1 cellular context compared by ENCODE assay signal in the genomic region with DNA sequence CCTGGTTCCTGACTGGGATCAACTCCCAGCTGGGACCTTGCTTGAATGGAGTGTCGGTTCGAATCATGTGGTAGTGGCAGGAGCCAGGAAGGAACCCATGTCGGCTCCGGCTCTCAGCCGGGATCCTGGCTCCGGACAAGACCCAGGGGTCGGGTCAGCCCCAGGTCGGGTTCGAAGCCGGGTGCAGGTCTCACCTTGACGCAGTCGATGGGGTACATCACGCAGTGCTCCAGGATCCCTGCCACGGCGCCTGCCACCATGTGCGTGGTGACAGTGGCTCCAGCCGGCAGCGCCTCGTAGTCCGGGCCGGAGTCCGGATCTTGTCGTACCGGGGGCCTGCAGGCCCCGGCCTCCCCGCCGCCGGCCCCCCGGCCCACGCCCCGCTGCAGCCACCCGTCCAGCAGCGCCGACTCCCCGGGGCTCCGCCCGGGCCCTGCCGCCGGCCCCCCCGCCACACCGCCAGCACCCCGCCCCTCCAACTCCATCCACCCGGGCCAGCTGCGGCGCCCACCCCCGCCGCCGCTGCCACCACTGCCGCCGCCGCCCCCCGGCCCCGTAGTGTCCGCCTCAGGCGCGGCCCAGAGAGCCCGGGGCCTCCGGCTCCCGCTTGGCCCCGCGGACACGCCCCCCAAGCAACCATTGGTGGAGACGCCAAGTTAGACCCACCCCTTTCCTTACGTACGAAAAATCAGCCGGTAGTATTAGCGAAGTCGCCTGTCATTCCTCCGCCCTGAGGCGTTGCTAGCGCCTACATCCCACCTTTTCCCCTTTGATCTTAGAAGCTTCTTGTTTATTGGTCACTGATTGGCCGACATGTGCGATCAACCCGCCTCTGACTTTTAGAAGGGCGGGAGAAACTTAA.
A peak's percentile ranks its signal among the peaks of the same experiment; 100 is the strongest.
TF ChIP-seq lines count a peak whose summit lies in the region.

Gene SLC25A28 (minus strand): TSS at position 589 of the 862 bp plus-strand sequence. CDS start 104 bp downstream, at position 485.

TF ChIP-seq in HepG2, 621 proteins besides CTCF, POLR2A, EP300 and RAD21 (continued from another document):
- TF ChIP-seq, protein P1, sequence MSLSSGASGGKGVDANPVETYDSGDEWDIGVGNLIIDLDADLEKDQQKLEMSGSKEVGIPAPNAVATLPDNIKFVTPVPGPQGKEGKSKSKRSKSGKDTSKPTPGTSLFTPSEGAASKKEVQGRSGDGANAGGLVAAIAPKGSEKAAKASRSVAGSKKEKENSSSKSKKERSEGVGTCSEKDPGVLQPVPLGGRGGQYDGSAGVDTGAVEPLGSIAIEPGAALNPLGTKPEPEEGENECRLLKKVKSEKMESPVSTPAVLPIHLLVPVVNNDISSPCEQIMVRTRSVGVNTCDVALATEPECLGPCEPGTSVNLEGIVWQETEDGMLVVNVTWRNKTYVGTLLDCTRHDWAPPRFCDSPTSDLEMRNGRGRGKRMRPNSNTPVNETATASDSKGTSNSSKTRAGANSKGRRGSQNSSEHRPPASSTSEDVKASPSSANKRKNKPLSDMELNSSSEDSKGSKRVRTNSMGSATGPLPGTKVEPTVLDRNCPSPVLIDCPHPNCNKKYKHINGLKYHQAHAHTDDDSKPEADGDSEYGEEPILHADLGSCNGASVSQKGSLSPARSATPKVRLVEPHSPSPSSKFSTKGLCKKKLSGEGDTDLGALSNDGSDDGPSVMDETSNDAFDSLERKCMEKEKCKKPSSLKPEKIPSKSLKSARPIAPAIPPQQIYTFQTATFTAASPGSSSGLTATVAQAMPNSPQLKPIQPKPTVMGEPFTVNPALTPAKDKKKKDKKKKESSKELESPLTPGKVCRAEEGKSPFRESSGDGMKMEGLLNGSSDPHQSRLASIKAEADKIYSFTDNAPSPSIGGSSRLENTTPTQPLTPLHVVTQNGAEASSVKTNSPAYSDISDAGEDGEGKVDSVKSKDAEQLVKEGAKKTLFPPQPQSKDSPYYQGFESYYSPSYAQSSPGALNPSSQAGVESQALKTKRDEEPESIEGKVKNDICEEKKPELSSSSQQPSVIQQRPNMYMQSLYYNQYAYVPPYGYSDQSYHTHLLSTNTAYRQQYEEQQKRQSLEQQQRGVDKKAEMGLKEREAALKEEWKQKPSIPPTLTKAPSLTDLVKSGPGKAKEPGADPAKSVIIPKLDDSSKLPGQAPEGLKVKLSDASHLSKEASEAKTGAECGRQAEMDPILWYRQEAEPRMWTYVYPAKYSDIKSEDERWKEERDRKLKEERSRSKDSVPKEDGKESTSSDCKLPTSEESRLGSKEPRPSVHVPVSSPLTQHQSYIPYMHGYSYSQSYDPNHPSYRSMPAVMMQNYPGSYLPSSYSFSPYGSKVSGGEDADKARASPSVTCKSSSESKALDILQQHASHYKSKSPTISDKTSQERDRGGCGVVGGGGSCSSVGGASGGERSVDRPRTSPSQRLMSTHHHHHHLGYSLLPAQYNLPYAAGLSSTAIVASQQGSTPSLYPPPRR (CRISPR knock-in tag; IDR thresholded peaks at IDR 0.05; ENCODE audit: borderline replicate concordance): no peak
- TF ChIP-seq CENPX (CRISPR knock-in tag; IDR thresholded peaks at IDR 0.05) (no peak), ZNF850 (CRISPR knock-in tag; conservative IDR thresholded peaks at IDR 0.05) (no peak), CBX1 (IDR thresholded peaks at IDR 0.05; ENCODE audit: low read depth) (no peak), ZNF550 (CRISPR knock-in tag; IDR thresholded peaks at IDR 0.05; ENCODE audit: borderline replicate concordance) (no peak), ZNF44 (CRISPR knock-in tag; IDR thresholded peaks at IDR 0.05) (no peak), KAT2B (IDR thresholded peaks at IDR 0.05; ENCODE audit: borderline replicate concordance, low read depth, low read length) (no peak), ZNF724P (CRISPR knock-in tag; IDR thresholded peaks at IDR 0.05; ENCODE audit: borderline replicate concordance) (no peak), FOXK1 (CRISPR knock-in tag; IDR thresholded peaks at IDR 0.05; ENCODE audit: borderline replicate concordance, low read depth) (peak; percentile 74; the same call in 1 of the 2 replicates), ZNF605 (CRISPR knock-in tag; IDR thresholded peaks at IDR 0.05) (no peak), PHF20 (CRISPR knock-in tag; IDR thresholded peaks at IDR 0.05) (no peak), POLR2AphosphoS5 (IDR thresholded peaks at IDR 0.05; ENCODE audit: low read depth, low read length) (no peak), ZBTB26 (CRISPR knock-in tag; IDR thresholded peaks at IDR 0.05; ENCODE audit: borderline replicate concordance) (no peak), SOX5 (CRISPR knock-in tag; IDR thresholded peaks at IDR 0.05; ENCODE audit: borderline replicate concordance) (no peak), ATF1 (CRISPR knock-in tag; IDR thresholded peaks at IDR 0.05) (peak; percentile 92)
- TF ChIP-seq, protein P2, sequence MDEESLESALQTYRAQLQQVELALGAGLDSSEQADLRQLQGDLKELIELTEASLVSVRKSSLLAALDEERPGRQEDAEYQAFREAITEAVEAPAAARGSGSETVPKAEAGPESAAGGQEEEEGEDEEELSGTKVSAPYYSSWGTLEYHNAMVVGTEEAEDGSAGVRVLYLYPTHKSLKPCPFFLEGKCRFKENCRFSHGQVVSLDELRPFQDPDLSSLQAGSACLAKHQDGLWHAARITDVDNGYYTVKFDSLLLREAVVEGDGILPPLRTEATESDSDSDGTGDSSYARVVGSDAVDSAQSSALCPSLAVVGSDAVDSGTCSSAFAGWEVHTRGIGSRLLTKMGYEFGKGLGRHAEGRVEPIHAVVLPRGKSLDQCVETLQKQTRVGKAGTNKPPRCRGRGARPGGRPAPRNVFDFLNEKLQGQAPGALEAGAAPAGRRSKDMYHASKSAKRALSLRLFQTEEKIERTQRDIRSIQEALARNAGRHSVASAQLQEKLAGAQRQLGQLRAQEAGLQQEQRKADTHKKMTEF (CRISPR knock-in tag; IDR thresholded peaks at IDR 0.05): no peak
- TF ChIP-seq, protein P3, sequence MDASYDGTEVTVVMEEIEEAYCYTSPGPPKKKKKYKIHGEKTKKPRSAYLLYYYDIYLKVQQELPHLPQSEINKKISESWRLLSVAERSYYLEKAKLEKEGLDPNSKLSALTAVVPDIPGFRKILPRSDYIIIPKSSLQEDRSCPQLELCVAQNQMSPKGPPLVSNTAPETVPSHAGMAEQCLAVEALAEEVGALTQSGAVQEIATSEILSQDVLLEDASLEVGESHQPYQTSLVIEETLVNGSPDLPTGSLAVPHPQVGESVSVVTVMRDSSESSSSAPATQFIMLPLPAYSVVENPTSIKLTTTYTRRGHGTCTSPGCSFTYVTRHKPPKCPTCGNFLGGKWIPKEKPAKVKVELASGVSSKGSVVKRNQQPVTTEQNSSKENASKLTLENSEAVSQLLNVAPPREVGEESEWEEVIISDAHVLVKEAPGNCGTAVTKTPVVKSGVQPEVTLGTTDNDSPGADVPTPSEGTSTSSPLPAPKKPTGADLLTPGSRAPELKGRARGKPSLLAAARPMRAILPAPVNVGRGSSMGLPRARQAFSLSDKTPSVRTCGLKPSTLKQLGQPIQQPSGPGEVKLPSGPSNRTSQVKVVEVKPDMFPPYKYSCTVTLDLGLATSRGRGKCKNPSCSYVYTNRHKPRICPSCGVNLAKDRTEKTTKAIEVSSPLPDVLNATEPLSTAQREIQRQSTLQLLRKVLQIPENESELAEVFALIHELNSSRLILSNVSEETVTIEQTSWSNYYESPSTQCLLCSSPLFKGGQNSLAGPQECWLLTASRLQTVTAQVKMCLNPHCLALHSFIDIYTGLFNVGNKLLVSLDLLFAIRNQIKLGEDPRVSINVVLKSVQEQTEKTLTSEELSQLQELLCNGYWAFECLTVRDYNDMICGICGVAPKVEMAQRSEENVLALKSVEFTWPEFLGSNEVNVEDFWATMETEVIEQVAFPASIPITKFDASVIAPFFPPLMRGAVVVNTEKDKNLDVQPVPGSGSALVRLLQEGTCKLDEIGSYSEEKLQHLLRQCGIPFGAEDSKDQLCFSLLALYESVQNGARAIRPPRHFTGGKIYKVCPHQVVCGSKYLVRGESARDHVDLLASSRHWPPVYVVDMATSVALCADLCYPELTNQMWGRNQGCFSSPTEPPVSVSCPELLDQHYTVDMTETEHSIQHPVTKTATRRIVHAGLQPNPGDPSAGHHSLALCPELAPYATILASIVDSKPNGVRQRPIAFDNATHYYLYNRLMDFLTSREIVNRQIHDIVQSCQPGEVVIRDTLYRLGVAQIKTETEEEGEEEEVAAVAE (CRISPR knock-in tag; IDR thresholded peaks at IDR 0.05; ENCODE audit: borderline replicate concordance): peak; percentile 99; the same call in 1 of the 2 replicates
TF ChIP-seq in HepG2: peak in this region for 40.
